Comparison of ENCODE assay signal across 15 cellular contexts in the genomic region with DNA sequence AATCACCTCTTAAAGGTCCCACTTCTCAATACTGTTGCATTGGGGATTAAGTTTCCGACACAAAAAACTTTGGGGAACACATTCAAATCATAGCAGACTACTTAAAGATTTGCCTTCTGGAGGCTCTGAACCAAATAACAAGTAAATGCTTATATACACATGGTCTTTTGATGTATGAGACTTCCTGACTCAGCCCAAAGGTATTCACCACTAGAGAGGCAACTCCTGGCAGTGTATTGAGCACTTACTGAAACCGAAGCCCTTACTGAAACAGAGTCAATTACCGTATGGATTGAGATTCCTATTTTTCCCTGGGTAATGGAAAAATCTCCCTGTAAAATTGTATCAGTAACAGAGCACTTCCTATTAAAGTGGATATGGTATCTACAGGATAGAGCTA. TPM values are rescaled to one million over a fixed set of nuclear protein-coding genes. Genes with fewer than 3 reads are reported as not detected.
A peak's percentile ranks its signal among the peaks of the same experiment; 100 is the strongest.
DNase-seq lines count a peak whose midpoint lies in the region; ATAC-seq and TF ChIP-seq lines count a peak whose summit lies in the region.
"Had no signal": no experiment of that assay in that cellular context is flagged by ENCODE, and none has a peak within 500 bp of the region (broad histone marks: within the 10 kb centered on the region; RNA-seq: fewer than 3 reads in every experiment).

No MANE protein-coding gene starts in this region.

- no peak for TF ChIP-seq POLR2A in GM18505 (IDR thresholded peaks at IDR 0.05; ENCODE audit: borderline replicate concordance, extremely low read depth, insufficient read depth, insufficient read length)

- no peak for TF ChIP-seq CTCF in fibroblast of villous mesenchyme (IDR thresholded peaks at IDR 0.05; ENCODE audit: insufficient read depth, low read depth, low read length)

- DNase-seq in DMS53 (lab: John Stamatoyannopoulos, UW): peak; percentile 6
- DNase-seq in DMS53 treated with DMSO at 0.1 percent for 48 hours (lab: John Stamatoyannopoulos, UW; ENCODE audit: unreplicated experiment): no peak
- peak; percentile 50 for DNase-seq in fibroblast of villous mesenchyme (ENCODE audit: low read depth)
- DNase-seq in OCI-M2 (lab: John Stamatoyannopoulos, UW; ENCODE audit: unreplicated experiment): no peak
- no peak for DNase-seq in activated naive CD4-positive, alpha-beta T cell treated with anti-CD3 and anti-CD28 coated beads, Interleukin-2, amount 50 U/mL, for 16 hours
- DNase-seq: dorsolateral prefrontal cortex, left ventricle myocardium inferior, NCI-H1417, Right ventricle myocardium superior had no signal

- H3K4me3 ChIP-seq in fibroblast of villous mesenchyme (ENCODE audit: low read depth, low read length): no peak overlapping the region
- H3K4me3 ChIP-seq: dorsolateral prefrontal cortex, left ventricle myocardium inferior, thoracic aorta had no signal

- peak; percentile 74 for ATAC-seq in SK-N-SH treated with all-trans-retinoic acid at 6 μM for 48 hours
- no peak for ATAC-seq in GM18505 (IDR thresholded peaks at IDR 0.05; ENCODE audit: unreplicated experiment)
- ATAC-seq in HG03039 (IDR thresholded peaks at IDR 0.05; ENCODE audit: unreplicated experiment): no peak
- ATAC-seq: activated naive CD4-positive, alpha-beta T cell treated with anti-CD3 and anti-CD28 coated beads, Interleukin-2, amount 50 U/mL, for 72 hours had no signal

TF ChIP-seq in SK-N-SH treated with all-trans-retinoic acid at 6 μM for 48 hours, 23 proteins besides CTCF, POLR2A, EP300 and RAD21:
- TF ChIP-seq TSHZ2 (CRISPR knock-in tag; IDR thresholded peaks at IDR 0.05): no peak
- no peak for TF ChIP-seq ISL1 (CRISPR knock-in tag; IDR thresholded peaks at IDR 0.05)
- TF ChIP-seq, protein P1, sequence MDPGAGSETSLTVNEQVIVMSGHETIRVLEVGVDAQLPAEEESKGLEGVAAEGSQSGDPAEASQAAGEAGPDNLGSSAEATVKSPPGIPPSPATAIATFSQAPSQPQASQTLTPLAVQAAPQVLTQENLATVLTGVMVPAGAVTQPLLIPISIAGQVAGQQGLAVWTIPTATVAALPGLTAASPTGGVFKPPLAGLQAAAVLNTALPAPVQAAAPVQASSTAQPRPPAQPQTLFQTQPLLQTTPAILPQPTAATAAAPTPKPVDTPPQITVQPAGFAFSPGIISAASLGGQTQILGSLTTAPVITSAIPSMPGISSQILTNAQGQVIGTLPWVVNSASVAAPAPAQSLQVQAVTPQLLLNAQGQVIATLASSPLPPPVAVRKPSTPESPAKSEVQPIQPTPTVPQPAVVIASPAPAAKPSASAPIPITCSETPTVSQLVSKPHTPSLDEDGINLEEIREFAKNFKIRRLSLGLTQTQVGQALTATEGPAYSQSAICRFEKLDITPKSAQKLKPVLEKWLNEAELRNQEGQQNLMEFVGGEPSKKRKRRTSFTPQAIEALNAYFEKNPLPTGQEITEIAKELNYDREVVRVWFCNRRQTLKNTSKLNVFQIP (CRISPR knock-in tag; IDR thresholded peaks at IDR 0.05; ENCODE audit: borderline replicate concordance, low read depth): no peak
- TF ChIP-seq BACH2 (CRISPR knock-in tag; IDR thresholded peaks at IDR 0.05; ENCODE audit: borderline replicate concordance): no peak
- TF ChIP-seq ZFP3 (CRISPR knock-in tag; IDR thresholded peaks at IDR 0.05): no peak

RNA-seq across cellular contexts. Expression of gene ZCCHC13, which starts 45.4 kb away (rescaled TPM):
- not detected in 2 replicates for total RNA-seq in fibroblast of villous mesenchyme
- total RNA-seq: activated naive CD4-positive, alpha-beta T cell treated with anti-CD3 and anti-CD28 coated beads, Interleukin-2, amount 50 U/mL, for 72 hours; dorsolateral prefrontal cortex; glomerular endothelial cell; left ventricle myocardium inferior; Right ventricle myocardium superior; thoracic aorta had no signal

Comparison
In these comparisons a context has a peak if more than half of its experiments do, and no peak if none do; other contexts are left out.
1. DNase-seq: peak in DMS53 (single experiment) and fibroblast of villous mesenchyme (single experiment); none in DMS53 treated with DMSO at 0.1 percent for 48 hours (single experiment), OCI-M2 (single experiment) and activated naive CD4-positive, alpha-beta T cell treated with anti-CD3 and anti-CD28 coated beads, Interleukin-2, amount 50 U/mL, for 16 hours (single experiment).